Comparison of ENCODE assay signal across 9 cellular contexts in genomic region chr6:1612902-1613301, GRCh38. TPM values are rescaled to one million over a fixed set of nuclear protein-coding genes. Genes with fewer than 3 reads are reported as not detected.
DNase-seq lines count a peak whose midpoint lies in the region; ATAC-seq and TF ChIP-seq lines count a peak whose summit lies in the region.
"Had no signal": no experiment of that assay in that cellular context is flagged by ENCODE, and none has a peak within 500 bp of the region (broad histone marks: within the 10 kb centered on the region; RNA-seq: fewer than 3 reads in every experiment).

No MANE protein-coding gene starts in this region.

- 5% methylated on average over 7 of the region's 7 CpGs for WGBS in SK-N-SH (ENCODE audit: low lambda C conversion rate)
- 9% methylated on average over 7 of the region's 7 CpGs for WGBS in smooth muscle cell (ENCODE audit: low lambda C conversion rate)
- 32 to 53% methylated on average over 7 of the region's 7 CpGs for WGBS in thyroid gland, 2 donors

- TF ChIP-seq POLR2A in thyroid gland (IDR thresholded peaks at IDR 0.05), result no peak

- peak; percentile 38 for TF ChIP-seq RAD21 in SK-N-SH (IDR thresholded peaks at IDR 0.05; ENCODE audit: low read length)

- peaks cover 0 to 4% of the 10 kb centered on the region in 2 experiments for H3K36me3 ChIP-seq in SK-N-SH (replicated peaks in 1 of 2; ENCODE audit: control insufficient read depth in 1 of 2, insufficient read depth in 2 of 2, low read length in 1 of 2)
- no peaks in the 10 kb centered on the region for H3K36me3 ChIP-seq in smooth muscle cell (ENCODE audit: low read depth)
- H3K36me3 ChIP-seq in thyroid gland, result no peaks in the 10 kb centered on the region
- H3K36me3 ChIP-seq: BLaER1 treated with 17β-estradiol and CSF1 and Interleukin-3, amounts not matched to agents 10 nM and 100 nM had no signal

- peaks cover 0 to 8% of the 10 kb centered on the region in 2 experiments; a peak in 1 of 4 replicates for H3K4me1 ChIP-seq in SK-N-SH (ENCODE audit: control insufficient read depth in 1 of 2, insufficient read depth in 2 of 2, low read depth in 1 of 2, low read length in 1 of 2)
- peaks cover 18% of the 10 kb centered on the region for H3K4me1 ChIP-seq in smooth muscle cell (ENCODE audit: low read depth)
- peaks cover 10 to 30% of the 10 kb centered on the region in 2 donors for H3K4me1 ChIP-seq in thyroid gland

- H4K20me1 ChIP-seq in SK-N-SH (ENCODE audit: insufficient read depth) (peaks cover 23% of the 10 kb centered on the region; the same call in 1 of the 2 replicates), smooth muscle cell (ENCODE audit: low read depth) (peaks cover 10% of the 10 kb centered on the region)

- H3K4me3 ChIP-seq in SK-N-SH (ENCODE audit: low read depth in 2 of 2, low read length in 1 of 2) (peak overlapping the region; percentile 70 to 90), foreskin fibroblast (ENCODE audit: low read depth in 1 of 2, low read length in 2 of 2) (peak overlapping the region; percentile 78 to 79), smooth muscle cell (peak overlapping the region; percentile 56), thyroid gland (replicated peaks in 1 of 3) (peak overlapping the region in 1 of 3 donors; percentile 56)

- intact Hi-C loops in thyroid gland (cut with DNase I), result no loop called here

- CTCF ChIA-PET in SK-N-SH (lab: Yijun Ruan, JAX), result interaction anchor here (0.8 to 3.1 kb wide), 3 partner anchors 17 to 493 kb away, joined by 3 to 14 read pairs (median 3); no protein-coding TSS in a partner anchor

- POLR2A ChIA-PET in SK-N-SH (lab: Yijun Ruan, JAX), result no interaction called here

- peak; percentile 21 for DNase-seq in NCI-H82 (lab: John Stamatoyannopoulos, UW)
- no peak for DNase-seq in NCI-H82 treated with DMSO at 0.1 percent for 48 hours (lab: John Stamatoyannopoulos, UW; ENCODE audit: unreplicated experiment)
- no peak for DNase-seq in SK-N-SH
- DNase-seq in foreskin fibroblast, result peak; percentile 54 to 75
- DNase-seq in smooth muscle cell (lab: John Stamatoyannopoulos, UW; ENCODE audit: unreplicated experiment), result no peak
- DNase-seq in GDM1 (lab: John Stamatoyannopoulos, UW), result no peak
- no peak for DNase-seq in thyroid gland

- TF ChIP-seq CTCF in SK-N-SH (IDR thresholded peaks at IDR 0.05) (no peak), foreskin fibroblast (IDR thresholded peaks at IDR 0.05; ENCODE audit: low read depth, low read length) (no peak), smooth muscle cell (IDR thresholded peaks at IDR 0.05; ENCODE audit: borderline replicate concordance, insufficient read depth, poor library complexity, severe bottlenecking) (no peak), thyroid gland (IDR thresholded peaks at IDR 0.05) (no peak)

- H3K27me3 ChIP-seq in SK-N-SH (ENCODE audit: insufficient read depth) (no peaks in the 10 kb centered on the region), smooth muscle cell (ENCODE audit: low read depth) (peaks cover 90% of the 10 kb centered on the region), thyroid gland (peaks cover 31% of the 10 kb centered on the region)

- H3K9me2 ChIP-seq in SK-N-SH, result no peaks in the 10 kb centered on the region

- H2AFZ ChIP-seq in SK-N-SH (ENCODE audit: low read depth), result no peak overlapping the region
- no peak overlapping the region for H2AFZ ChIP-seq in smooth muscle cell (ENCODE audit: low read depth)

- H3K4me2 ChIP-seq in SK-N-SH (peak overlapping the region; percentile 95), smooth muscle cell (peak overlapping the region; percentile 91)

- H3K27ac ChIP-seq in SK-N-SH (ENCODE audit: low read depth in 2 of 2, low read length in 1 of 2), result peak overlapping the region; percentile 67 to 71; a peak in 3 of 4 replicates
- H3K27ac ChIP-seq in smooth muscle cell (ENCODE audit: low read depth), result no peak overlapping the region
- peak overlapping the region in 1 of 3 donors; percentile 78 for H3K27ac ChIP-seq in thyroid gland
- H3K27ac ChIP-seq: BLaER1 treated with 17β-estradiol and CSF1 and Interleukin-3, amounts not matched to agents 10 nM and 100 nM had no signal

- H3K9ac ChIP-seq in SK-N-SH (peak overlapping the region; percentile 76), smooth muscle cell (ENCODE audit: low read depth) (no peak overlapping the region)
- H3K9ac ChIP-seq: BLaER1 treated with 17β-estradiol and CSF1 and Interleukin-3, amounts not matched to agents 10 nM and 100 nM had no signal

- peak in 1 of 2 experiments; percentile 37; a peak in 1 of 4 replicates for TF ChIP-seq EP300 in SK-N-SH (IDR thresholded peaks at IDR 0.05; ENCODE audit: borderline replicate concordance in 1 of 2, low read depth in 1 of 2, low read length in 1 of 2)

- ATAC-seq in GM19467 (IDR thresholded peaks at IDR 0.05; ENCODE audit: unreplicated experiment), result no peak

- H3F3A ChIP-seq in SK-N-SH (replicated peaks; ENCODE audit: insufficient read depth) (peaks cover 15% of the 10 kb centered on the region), smooth muscle cell (ENCODE audit: low read depth) (no peaks in the 10 kb centered on the region)

- H3K9me3 ChIP-seq in SK-N-SH, result no peaks in the 10 kb centered on the region
- no peaks in the 10 kb centered on the region for H3K9me3 ChIP-seq in smooth muscle cell (replicated peaks; ENCODE audit: low read depth)
- no peaks in the 10 kb centered on the region for H3K9me3 ChIP-seq in thyroid gland

- peaks cover 45% of the 10 kb centered on the region for H3K79me2 ChIP-seq in SK-N-SH (ENCODE audit: insufficient read depth)
- H3K79me2 ChIP-seq in smooth muscle cell (ENCODE audit: low read depth), result no peaks in the 10 kb centered on the region

TF ChIP-seq in SK-N-SH, 30 proteins besides CTCF, POLR2A, EP300 and RAD21 (continues in another document):
- TF ChIP-seq IRF3 (IDR thresholded peaks at IDR 0.05; ENCODE audit: low read depth, low read length) (no peak), MEF2A (IDR thresholded peaks at IDR 0.05; ENCODE audit: borderline replicate concordance, low read depth) (no peak), GATA2 (CRISPR knock-in tag; IDR thresholded peaks at IDR 0.05) (no peak), SIN3A (IDR thresholded peaks at IDR 0.05; ENCODE audit: borderline replicate concordance, low read depth, low read length) (0 out of 2 replicates have a peak, but pooled peaks have one; percentile 30), NFIC (IDR thresholded peaks at IDR 0.05; ENCODE audit: borderline replicate concordance) (peak; percentile 54; the same call in 1 of the 2 replicates), ELF1 (IDR thresholded peaks at IDR 0.05) (no peak), PBX3 (IDR thresholded peaks at IDR 0.05) (peak; percentile 58; the same call in 1 of the 2 replicates), TCF12 (IDR thresholded peaks at IDR 0.05) (peak; percentile 67), EZH2phosphoT487 (IDR thresholded peaks at IDR 0.05; ENCODE audit: borderline replicate concordance, low read depth) (no peak), RCOR1 (IDR thresholded peaks at IDR 0.05; ENCODE audit: low read length) (no peak), MAX (IDR thresholded peaks at IDR 0.05; ENCODE audit: low read depth) (no peak), USF1 (IDR thresholded peaks at IDR 0.05; ENCODE audit: borderline replicate concordance, low read depth) (no peak), FOSL2 (IDR thresholded peaks at IDR 0.05; ENCODE audit: borderline replicate concordance, low read depth) (peak; percentile 63; the same call in 1 of the 2 replicates), SMC3 (IDR thresholded peaks at IDR 0.05; ENCODE audit: low read depth, low read length) (no peak), FOXJ3 (CRISPR knock-in tag; IDR thresholded peaks at IDR 0.05) (no peak), TEAD4 (IDR thresholded peaks at IDR 0.05; ENCODE audit: borderline replicate concordance, insufficient read depth) (peak; percentile 16; the same call in 1 of the 2 replicates)

RNA-seq across cellular contexts. Expression of gene FOXC1, which starts 3.2 kb away (rescaled TPM):
- polyA plus RNA-seq in SK-N-SH (2012; rRNA removed) (3.6 and 4.3 TPM in 2 replicates), smooth muscle cell (0.10 and 0.40 TPM in 2 replicates)
- polyA plus RNA-seq in SK-N-SH (2012; cell fraction: cytosol; rRNA removed), result 4.3 TPM in 2 replicates
- 5.0 and 5.6 TPM in 2 replicates for polyA plus RNA-seq in SK-N-SH (2012; cell fraction: nucleus; rRNA removed)
- total RNA-seq in smooth muscle cell (0.58 and 1.4 TPM in 2 replicates), thyroid gland (1 to 10 TPM; 3.8 to 8.1 (median 5.5) TPM)

Comparison
In these comparisons a context has a peak if more than half of its experiments do, and no peak if none do; other contexts are left out.
1. DNase-seq: peak in NCI-H82 (single experiment) and foreskin fibroblast (2 of 2); none in NCI-H82 treated with DMSO at 0.1 percent for 48 hours (single experiment), SK-N-SH (single experiment), smooth muscle cell (single experiment), GDM1 (single experiment) and thyroid gland (0 of 2).